Comparison of ENCODE assay signal across 12 cellular contexts in genomic region chr4:99815597-99816011, GRCh38. TPM values are rescaled to one million over a fixed set of nuclear protein-coding genes. Genes with fewer than 3 reads are reported as not detected.
DNase-seq lines count a peak whose midpoint lies in the region; FAIRE-seq and TF ChIP-seq lines count a peak whose summit lies in the region.
"Had no signal": no experiment of that assay in that cellular context is flagged by ENCODE, and none has a peak within 500 bp of the region (broad histone marks: within the 10 kb centered on the region; RNA-seq: fewer than 3 reads in every experiment).

No MANE protein-coding gene starts in this region.

- H3F3A ChIP-seq in OCI-LY1 (ENCODE audit: insufficient read depth, low read length) = no peaks in the 10 kb centered on the region

- H3K9me3 ChIP-seq in OCI-LY1 (ENCODE audit: low read length) = no peaks in the 10 kb centered on the region
- H3K9me3 ChIP-seq in stomach = no peaks in the 10 kb centered on the region
- H3K9me3 ChIP-seq: ascending aorta had no signal

- no peak for TF ChIP-seq POLR2A in stomach (IDR thresholded peaks at IDR 0.05)

- no peak for TF ChIP-seq EP300 in stomach (IDR thresholded peaks at IDR 0.05)

- H3K36me3 Mint-ChIP-seq in activated naive CD4-positive, alpha-beta T cell treated with anti-CD3 and anti-CD28 coated beads for 36 hours (ENCODE audit: low read depth) = peaks cover 1% of the 10 kb centered on the region

- H3K79me2 ChIP-seq in OCI-LY1 (ENCODE audit: insufficient read depth, low read length) = peaks cover 38% of the 10 kb centered on the region

- intact Hi-C loops in activated naive CD4-positive, alpha-beta T cell treated with anti-CD3 and anti-CD28 coated beads for 36 hours (cut with micrococcal nuclease) = loop anchor here (1.0 to 2.0 kb wide), 7 partner anchors 32 to 309 kb away; partner anchors contain the start of gene LAMTOR3
- intact Hi-C loops in stomach (cut with DNase I; ENCODE audit: low total_unique reads) = no loop called here

- H3K27me3 Mint-ChIP-seq in activated naive CD4-positive, alpha-beta T cell treated with anti-CD3 and anti-CD28 coated beads for 36 hours (ENCODE audit: low read depth) = no peaks in the 10 kb centered on the region

- no peak overlapping the region for H2AFZ ChIP-seq in OCI-LY1 (ENCODE audit: low read length)

- H3K36me3 ChIP-seq in OCI-LY1 (ENCODE audit: insufficient read depth, low read length) (no peaks in the 10 kb centered on the region), stomach (no peaks in the 10 kb centered on the region)
- H3K36me3 ChIP-seq: ascending aorta had no signal

- DNase-seq in activated naive CD4-positive, alpha-beta T cell treated with anti-CD3 and anti-CD28 coated beads for 36 hours = peak; percentile 30
- DNase-seq in activated naive CD4-positive, alpha-beta T cell (lab: John Stamatoyannopoulos, UW) = no peak
- DNase-seq in epithelial cell of prostate (ENCODE audit: low read depth, low spot score) = peak; percentile 100
- peak; percentile 77 for DNase-seq in stomach
- DNase-seq in AG08396 (ENCODE audit: low spot score) = no peak
- DNase-seq in frontal cortex (ENCODE audit: low spot score in 2 of 2) = no peak
- DNase-seq in NCI-H1436 treated with DMSO at 0.1 percent for 48 hours (lab: John Stamatoyannopoulos, UW) = no peak
- DNase-seq: kidney; stimulated activated CD4-positive, alpha-beta T cell treated with anti-CD3 and anti-CD28 coated beads, Interleukin-4, amount 100 ng/mL, for 4 hours had no signal

- FAIRE-seq in frontal cortex (lab: Jason Lieb, UNC) = no peak
- FAIRE-seq: kidney had no signal

- H3K4me2 ChIP-seq in OCI-LY1 (ENCODE audit: low read length) = peak overlapping the region; percentile 90; the same call in 1 of the 2 replicates

- CTCF ChIA-PET in activated naive CD4-positive, alpha-beta T cell treated with anti-CD3 and anti-CD28 coated beads for 36 hours (lab: Charles Lee) = interaction anchor here (1.2 to 3.1 kb wide), 3 partner anchors 31 to 69 kb away, joined by 4 to 15 read pairs (median 8); no protein-coding TSS in a partner anchor

- H3K4me3 ChIP-seq in OCI-LY1 (ENCODE audit: low read depth, low read length, poor library complexity, severe bottlenecking) = no peak overlapping the region
- H3K4me3 ChIP-seq in stomach = no peak overlapping the region
- H3K4me3 ChIP-seq: ascending aorta had no signal

- 29 to 60% (median 36%) methylated on average over 1 of the region's 1 CpG for WGBS in stomach, 5 donors

- H3K9me2 ChIP-seq in OCI-LY1 (ENCODE audit: low read depth, low read length) = no peaks in the 10 kb centered on the region

- H3K4me1 ChIP-seq in OCI-LY1 (ENCODE audit: insufficient read depth, low read length, severe bottlenecking) (peaks cover 45% of the 10 kb centered on the region), stomach (peaks cover 5 to 39% (median 6%) of the 10 kb centered on the region in 4 donors)
- H3K4me1 ChIP-seq: ascending aorta had no signal

- peak overlapping the region; percentile 76 for H3K4me3 Mint-ChIP-seq in activated naive CD4-positive, alpha-beta T cell treated with anti-CD3 and anti-CD28 coated beads for 36 hours

- peak overlapping the region; percentile 94 for H3K27ac Mint-ChIP-seq in activated naive CD4-positive, alpha-beta T cell treated with anti-CD3 and anti-CD28 coated beads for 36 hours

- H3K27ac ChIP-seq in OCI-LY1 (ENCODE audit: low read depth, low read length, poor library complexity, severe bottlenecking) (peak overlapping the region; percentile 88), epithelial cell of prostate (peak overlapping the region; percentile 96), stomach (peak overlapping the region; percentile 14 to 85 (median 67))
- H3K27ac ChIP-seq: ascending aorta, C4-2B had no signal

- H3K9ac ChIP-seq in OCI-LY1 (ENCODE audit: low read length) = no peak overlapping the region; the same call in 1 of the 2 replicates

- H3K9me3 Mint-ChIP-seq in activated naive CD4-positive, alpha-beta T cell treated with anti-CD3 and anti-CD28 coated beads for 36 hours = no peaks in the 10 kb centered on the region

- no peaks in the 10 kb centered on the region for H4K20me1 ChIP-seq in OCI-LY1 (ENCODE audit: insufficient read depth, low read length)

- peaks cover 63% of the 10 kb centered on the region for H3K4me1 Mint-ChIP-seq in activated naive CD4-positive, alpha-beta T cell treated with anti-CD3 and anti-CD28 coated beads for 36 hours (ENCODE audit: low read depth)

- no peak for TF ChIP-seq CTCF in OCI-LY1 (IDR thresholded peaks at IDR 0.05; ENCODE audit: low read length)
- no peak for TF ChIP-seq CTCF in stomach (IDR thresholded peaks at IDR 0.05)

- H3K27me3 ChIP-seq in OCI-LY1 (ENCODE audit: insufficient read depth, low read length) (no peaks in the 10 kb centered on the region), stomach (no peaks in the 10 kb centered on the region)
- H3K27me3 ChIP-seq: ascending aorta had no signal

RNA-seq across cellular contexts. Expression of gene DAPP1, which starts 1.0 kb away (rescaled TPM):
- total RNA-seq in activated naive CD4-positive, alpha-beta T cell treated with anti-CD3 and anti-CD28 coated beads for 36 hours = 10 to 100 TPM; 24.4 to 25.8 TPM
- total RNA-seq in stomach (10 to 100 TPM in 3 of 5 donors, 1 to 10 TPM in 1, under 1 TPM in 1; 0.45 to 72.4 (median 13.4) TPM), frontal cortex (0.41 TPM)
- polyA plus RNA-seq in stomach = 1 to 10 TPM; 1.6 to 8.2 (median 7.2) TPM
- total RNA-seq: ascending aorta had no signal

Comparison
In these comparisons a context has a peak if more than half of its experiments do, and no peak if none do; other contexts are left out.
1. DNase-seq: peak in activated naive CD4-positive, alpha-beta T cell treated with anti-CD3 and anti-CD28 coated beads for 36 hours (single experiment), epithelial cell of prostate (single experiment) and stomach (single experiment); none in activated naive CD4-positive, alpha-beta T cell (0 of 4), AG08396 (single experiment), frontal cortex (0 of 2) and NCI-H1436 treated with DMSO at 0.1 percent for 48 hours (single experiment).
2. Peak in every context shown above with its lines, with median percentiles within 50 percentile points of each other: H3K27ac ChIP-seq.